In the genomic region with DNA sequence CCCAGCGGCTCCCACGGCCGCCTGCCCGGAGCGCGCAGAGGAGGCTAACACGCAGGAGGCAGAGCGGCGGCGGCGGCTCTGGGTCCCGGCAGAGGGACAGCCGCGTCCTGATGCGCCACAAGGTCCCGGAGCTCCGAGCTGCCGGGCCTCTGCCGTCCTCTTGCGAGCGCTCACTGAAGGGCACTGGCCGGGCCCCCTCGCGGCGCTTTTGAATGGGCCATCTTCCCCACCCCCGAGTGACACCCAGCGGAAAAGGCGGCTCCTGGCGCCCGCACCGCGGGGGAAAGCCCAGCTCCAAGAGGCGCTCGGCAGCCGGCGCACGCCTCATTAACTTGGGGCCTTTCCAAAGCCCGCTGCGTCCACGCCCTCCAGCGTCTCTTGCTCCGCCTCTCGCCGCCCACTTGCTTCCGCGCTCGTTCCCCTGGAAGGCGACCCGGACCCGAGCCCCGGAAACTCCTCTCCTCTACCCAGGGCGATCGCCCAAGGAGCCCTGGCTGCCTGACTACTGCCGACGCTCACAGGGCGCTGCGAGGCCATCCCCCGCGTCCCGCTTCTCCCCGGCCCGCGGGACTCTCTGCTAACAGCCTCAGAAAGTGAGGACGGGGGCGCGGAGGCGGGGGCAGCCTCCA, we compare ENCODE assay signal across 1 cellular context.
TF ChIP-seq lines count a peak whose summit lies in the region.

A gene (minus strand): TSS at position 363 of the 629 bp plus-strand sequence.

TF ChIP-seq in HepG2, 621 proteins besides CTCF, POLR2A, EP300 and RAD21 (continued from another document and continues in another):
- TF ChIP-seq, protein P1, sequence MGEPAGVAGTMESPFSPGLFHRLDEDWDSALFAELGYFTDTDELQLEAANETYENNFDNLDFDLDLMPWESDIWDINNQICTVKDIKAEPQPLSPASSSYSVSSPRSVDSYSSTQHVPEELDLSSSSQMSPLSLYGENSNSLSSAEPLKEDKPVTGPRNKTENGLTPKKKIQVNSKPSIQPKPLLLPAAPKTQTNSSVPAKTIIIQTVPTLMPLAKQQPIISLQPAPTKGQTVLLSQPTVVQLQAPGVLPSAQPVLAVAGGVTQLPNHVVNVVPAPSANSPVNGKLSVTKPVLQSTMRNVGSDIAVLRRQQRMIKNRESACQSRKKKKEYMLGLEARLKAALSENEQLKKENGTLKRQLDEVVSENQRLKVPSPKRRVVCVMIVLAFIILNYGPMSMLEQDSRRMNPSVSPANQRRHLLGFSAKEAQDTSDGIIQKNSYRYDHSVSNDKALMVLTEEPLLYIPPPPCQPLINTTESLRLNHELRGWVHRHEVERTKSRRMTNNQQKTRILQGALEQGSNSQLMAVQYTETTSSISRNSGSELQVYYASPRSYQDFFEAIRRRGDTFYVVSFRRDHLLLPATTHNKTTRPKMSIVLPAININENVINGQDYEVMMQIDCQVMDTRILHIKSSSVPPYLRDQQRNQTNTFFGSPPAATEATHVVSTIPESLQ (CRISPR knock-in tag; conservative IDR thresholded peaks at IDR 0.05) = no peak
- TF ChIP-seq, protein P2, sequence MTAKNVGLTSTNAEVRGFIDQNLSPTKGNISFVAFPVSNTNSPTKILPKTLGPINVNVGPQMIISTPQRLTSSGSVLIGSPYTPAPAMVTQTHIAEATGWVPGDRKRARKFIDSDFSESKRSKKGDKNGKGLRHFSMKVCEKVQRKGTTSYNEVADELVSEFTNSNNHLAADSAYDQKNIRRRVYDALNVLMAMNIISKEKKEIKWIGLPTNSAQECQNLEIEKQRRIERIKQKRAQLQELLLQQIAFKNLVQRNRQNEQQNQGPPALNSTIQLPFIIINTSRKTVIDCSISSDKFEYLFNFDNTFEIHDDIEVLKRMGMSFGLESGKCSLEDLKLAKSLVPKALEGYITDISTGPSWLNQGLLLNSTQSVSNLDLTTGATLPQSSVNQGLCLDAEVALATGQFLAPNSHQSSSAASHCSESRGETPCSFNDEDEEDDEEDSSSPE (CRISPR knock-in tag; IDR thresholded peaks at IDR 0.05) = peak; percentile 68
- TF ChIP-seq ZFP41 (CRISPR knock-in tag; IDR thresholded peaks at IDR 0.05; ENCODE audit: borderline replicate concordance) (0 out of 2 replicates have a peak, but pooled peaks have one; percentile 22), SOX6 (IDR thresholded peaks at IDR 0.05) (no peak), SOX6 (CRISPR knock-in tag; IDR thresholded peaks at IDR 0.05) (peak; percentile 90), ZNF496 (CRISPR knock-in tag; IDR thresholded peaks at IDR 0.05; ENCODE audit: insufficient replicate concordance) (no peak), ARNT (IDR thresholded peaks at IDR 0.05) (no peak), ASH2L (IDR thresholded peaks at IDR 0.05; ENCODE audit: insufficient read length, low read depth, low read length) (peak; percentile 56), CEBPB (IDR thresholded peaks at IDR 0.05; ENCODE audit: borderline replicate concordance, low read depth, low read length) (no peak), CREB1 (IDR thresholded peaks at IDR 0.05) (no peak), CREB1 (CRISPR knock-in tag; IDR thresholded peaks at IDR 0.05) (no peak), KAT8 (CRISPR knock-in tag; IDR thresholded peaks at IDR 0.05) (no peak; the same call in 1 of the 2 replicates), ADNP (CRISPR knock-in tag; IDR thresholded peaks at IDR 0.05) (no peak), ZNF34 (CRISPR knock-in tag; IDR thresholded peaks at IDR 0.05; ENCODE audit: borderline replicate concordance) (peak; percentile 73; the same call in 1 of the 2 replicates), ZNF446 (CRISPR knock-in tag; IDR thresholded peaks at IDR 0.05) (no peak; the same call in 1 of the 2 replicates), GATAD2A (CRISPR knock-in tag; IDR thresholded peaks at IDR 0.05) (peak; percentile 63), ZBTB8A (CRISPR knock-in tag; IDR thresholded peaks at IDR 0.05; ENCODE audit: borderline replicate concordance, low read depth) (no peak; the same call in 1 of the 2 replicates), FOSL2 (CRISPR knock-in tag; IDR thresholded peaks at IDR 0.05) (no peak; the same call in none of the 2 replicates), ZNF75D (CRISPR knock-in tag; IDR thresholded peaks at IDR 0.05; ENCODE audit: borderline replicate concordance) (peak; percentile 66; the same call in 1 of the 2 replicates), RXRA (CRISPR knock-in tag; IDR thresholded peaks at IDR 0.05) (peak; percentile 80), MYNN (CRISPR knock-in tag; IDR thresholded peaks at IDR 0.05; ENCODE audit: low read depth) (0 out of 2 replicates have a peak, but pooled peaks have one; percentile 70), ZNF329 (CRISPR knock-in tag; IDR thresholded peaks at IDR 0.05; ENCODE audit: low read depth) (peak; percentile 65; the same call in 1 of the 2 replicates), ZNF530 (CRISPR knock-in tag; IDR thresholded peaks at IDR 0.05; ENCODE audit: low read depth) (no peak), FOXC1 (CRISPR knock-in tag; IDR thresholded peaks at IDR 0.05; ENCODE audit: borderline replicate concordance) (peak; percentile 94), XBP1 (CRISPR knock-in tag; IDR thresholded peaks at IDR 0.05) (peak; percentile 35; the same call in 1 of the 2 replicates), KLF11 (CRISPR knock-in tag; IDR thresholded peaks at IDR 0.05) (no peak), PCBP1 (IDR thresholded peaks at IDR 0.05; ENCODE audit: borderline replicate concordance, low read depth, low read length) (no peak), ZMYM2 (CRISPR knock-in tag; IDR thresholded peaks at IDR 0.05) (no peak), REXO4 (CRISPR knock-in tag; IDR thresholded peaks at IDR 0.05; ENCODE audit: borderline replicate concordance) (peak; percentile 65; the same call in 1 of the 2 replicates), ZNF350 (CRISPR knock-in tag; IDR thresholded peaks at IDR 0.05; ENCODE audit: borderline replicate concordance, low read depth) (no peak), BHLHE40 (IDR thresholded peaks at IDR 0.05; ENCODE audit: low read length) (peak; percentile 59), HNRNPLL (IDR thresholded peaks at IDR 0.05; ENCODE audit: low read depth, low read length, poor library complexity, severe bottlenecking) (peak; percentile 91), ZNF24 (IDR thresholded peaks at IDR 0.05) (no peak), ZNF256 (CRISPR knock-in tag; conservative IDR thresholded peaks at IDR 0.05) (peak; percentile 72; the same call in 1 of the 2 replicates), ZNF629 (CRISPR knock-in tag; conservative IDR thresholded peaks at IDR 0.05) (no peak), SMARCE1 (IDR thresholded peaks at IDR 0.05; ENCODE audit: borderline replicate concordance) (no peak), GFI1 (CRISPR knock-in tag; IDR thresholded peaks at IDR 0.05; ENCODE audit: borderline replicate concordance) (peak; percentile 83)
- TF ChIP-seq, protein P3, sequence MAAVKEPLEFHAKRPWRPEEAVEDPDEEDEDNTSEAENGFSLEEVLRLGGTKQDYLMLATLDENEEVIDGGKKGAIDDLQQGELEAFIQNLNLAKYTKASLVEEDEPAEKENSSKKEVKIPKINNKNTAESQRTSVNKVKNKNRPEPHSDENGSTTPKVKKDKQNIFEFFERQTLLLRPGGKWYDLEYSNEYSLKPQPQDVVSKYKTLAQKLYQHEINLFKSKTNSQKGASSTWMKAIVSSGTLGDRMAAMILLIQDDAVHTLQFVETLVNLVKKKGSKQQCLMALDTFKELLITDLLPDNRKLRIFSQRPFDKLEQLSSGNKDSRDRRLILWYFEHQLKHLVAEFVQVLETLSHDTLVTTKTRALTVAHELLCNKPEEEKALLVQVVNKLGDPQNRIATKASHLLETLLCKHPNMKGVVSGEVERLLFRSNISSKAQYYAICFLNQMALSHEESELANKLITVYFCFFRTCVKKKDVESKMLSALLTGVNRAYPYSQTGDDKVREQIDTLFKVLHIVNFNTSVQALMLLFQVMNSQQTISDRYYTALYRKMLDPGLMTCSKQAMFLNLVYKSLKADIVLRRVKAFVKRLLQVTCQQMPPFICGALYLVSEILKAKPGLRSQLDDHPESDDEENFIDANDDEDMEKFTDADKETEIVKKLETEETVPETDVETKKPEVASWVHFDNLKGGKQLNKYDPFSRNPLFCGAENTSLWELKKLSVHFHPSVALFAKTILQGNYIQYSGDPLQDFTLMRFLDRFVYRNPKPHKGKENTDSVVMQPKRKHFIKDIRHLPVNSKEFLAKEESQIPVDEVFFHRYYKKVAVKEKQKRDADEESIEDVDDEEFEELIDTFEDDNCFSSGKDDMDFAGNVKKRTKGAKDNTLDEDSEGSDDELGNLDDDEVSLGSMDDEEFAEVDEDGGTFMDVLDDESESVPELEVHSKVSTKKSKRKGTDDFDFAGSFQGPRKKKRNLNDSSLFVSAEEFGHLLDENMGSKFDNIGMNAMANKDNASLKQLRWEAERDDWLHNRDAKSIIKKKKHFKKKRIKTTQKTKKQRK (IDR thresholded peaks at IDR 0.05; ENCODE audit: low read length) = no peak
- TF ChIP-seq, protein P4, sequence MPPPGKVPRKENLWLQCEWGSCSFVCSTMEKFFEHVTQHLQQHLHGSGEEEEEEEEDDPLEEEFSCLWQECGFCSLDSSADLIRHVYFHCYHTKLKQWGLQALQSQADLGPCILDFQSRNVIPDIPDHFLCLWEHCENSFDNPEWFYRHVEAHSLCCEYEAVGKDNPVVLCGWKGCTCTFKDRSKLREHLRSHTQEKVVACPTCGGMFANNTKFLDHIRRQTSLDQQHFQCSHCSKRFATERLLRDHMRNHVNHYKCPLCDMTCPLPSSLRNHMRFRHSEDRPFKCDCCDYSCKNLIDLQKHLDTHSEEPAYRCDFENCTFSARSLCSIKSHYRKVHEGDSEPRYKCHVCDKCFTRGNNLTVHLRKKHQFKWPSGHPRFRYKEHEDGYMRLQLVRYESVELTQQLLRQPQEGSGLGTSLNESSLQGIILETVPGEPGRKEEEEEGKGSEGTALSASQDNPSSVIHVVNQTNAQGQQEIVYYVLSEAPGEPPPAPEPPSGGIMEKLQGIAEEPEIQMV (CRISPR knock-in tag; IDR thresholded peaks at IDR 0.05; ENCODE audit: low read depth) = 0 out of 2 replicates have a peak, but pooled peaks have one; percentile 78
- TF ChIP-seq, protein P5, sequence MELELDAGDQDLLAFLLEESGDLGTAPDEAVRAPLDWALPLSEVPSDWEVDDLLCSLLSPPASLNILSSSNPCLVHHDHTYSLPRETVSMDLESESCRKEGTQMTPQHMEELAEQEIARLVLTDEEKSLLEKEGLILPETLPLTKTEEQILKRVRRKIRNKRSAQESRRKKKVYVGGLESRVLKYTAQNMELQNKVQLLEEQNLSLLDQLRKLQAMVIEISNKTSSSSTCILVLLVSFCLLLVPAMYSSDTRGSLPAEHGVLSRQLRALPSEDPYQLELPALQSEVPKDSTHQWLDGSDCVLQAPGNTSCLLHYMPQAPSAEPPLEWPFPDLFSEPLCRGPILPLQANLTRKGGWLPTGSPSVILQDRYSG (CRISPR knock-in tag; IDR thresholded peaks at IDR 0.05) = peak; percentile 91; the same call in 1 of the 2 replicates
- TF ChIP-seq, protein P6, sequence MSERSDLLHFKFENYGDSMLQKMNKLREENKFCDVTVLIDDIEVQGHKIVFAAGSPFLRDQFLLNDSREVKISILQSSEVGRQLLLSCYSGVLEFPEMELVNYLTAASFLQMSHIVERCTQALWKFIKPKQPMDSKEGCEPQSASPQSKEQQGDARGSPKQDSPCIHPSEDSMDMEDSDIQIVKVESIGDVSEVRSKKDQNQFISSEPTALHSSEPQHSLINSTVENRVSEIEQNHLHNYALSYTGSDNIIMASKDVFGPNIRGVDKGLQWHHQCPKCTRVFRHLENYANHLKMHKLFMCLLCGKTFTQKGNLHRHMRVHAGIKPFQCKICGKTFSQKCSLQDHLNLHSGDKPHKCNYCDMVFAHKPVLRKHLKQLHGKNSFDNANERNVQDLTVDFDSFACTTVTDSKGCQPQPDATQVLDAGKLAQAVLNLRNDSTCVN (CRISPR knock-in tag; IDR thresholded peaks at IDR 0.05; ENCODE audit: borderline replicate concordance) = no peak; the same call in 1 of the 2 replicates
- TF ChIP-seq, protein P7, sequence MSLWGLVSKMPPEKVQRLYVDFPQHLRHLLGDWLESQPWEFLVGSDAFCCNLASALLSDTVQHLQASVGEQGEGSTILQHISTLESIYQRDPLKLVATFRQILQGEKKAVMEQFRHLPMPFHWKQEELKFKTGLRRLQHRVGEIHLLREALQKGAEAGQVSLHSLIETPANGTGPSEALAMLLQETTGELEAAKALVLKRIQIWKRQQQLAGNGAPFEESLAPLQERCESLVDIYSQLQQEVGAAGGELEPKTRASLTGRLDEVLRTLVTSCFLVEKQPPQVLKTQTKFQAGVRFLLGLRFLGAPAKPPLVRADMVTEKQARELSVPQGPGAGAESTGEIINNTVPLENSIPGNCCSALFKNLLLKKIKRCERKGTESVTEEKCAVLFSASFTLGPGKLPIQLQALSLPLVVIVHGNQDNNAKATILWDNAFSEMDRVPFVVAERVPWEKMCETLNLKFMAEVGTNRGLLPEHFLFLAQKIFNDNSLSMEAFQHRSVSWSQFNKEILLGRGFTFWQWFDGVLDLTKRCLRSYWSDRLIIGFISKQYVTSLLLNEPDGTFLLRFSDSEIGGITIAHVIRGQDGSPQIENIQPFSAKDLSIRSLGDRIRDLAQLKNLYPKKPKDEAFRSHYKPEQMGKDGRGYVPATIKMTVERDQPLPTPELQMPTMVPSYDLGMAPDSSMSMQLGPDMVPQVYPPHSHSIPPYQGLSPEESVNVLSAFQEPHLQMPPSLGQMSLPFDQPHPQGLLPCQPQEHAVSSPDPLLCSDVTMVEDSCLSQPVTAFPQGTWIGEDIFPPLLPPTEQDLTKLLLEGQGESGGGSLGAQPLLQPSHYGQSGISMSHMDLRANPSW (CRISPR knock-in tag; IDR thresholded peaks at IDR 0.05; ENCODE audit: borderline replicate concordance) = no peak
- TF ChIP-seq, protein P8, sequence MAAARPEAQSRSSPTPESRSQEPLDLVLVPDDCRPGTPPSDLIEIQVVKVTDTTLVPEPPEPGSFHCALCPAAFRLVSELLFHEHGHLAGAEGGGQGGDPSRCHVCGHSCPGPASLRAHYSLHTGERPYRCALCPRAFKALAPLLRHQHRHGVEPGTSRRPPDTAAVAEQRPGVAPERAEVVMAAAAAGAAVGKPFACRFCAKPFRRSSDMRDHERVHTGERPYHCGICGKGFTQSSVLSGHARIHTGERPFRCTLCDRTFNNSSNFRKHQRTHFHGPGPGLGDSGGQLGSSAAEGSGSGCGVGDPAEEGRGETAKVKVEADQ (CRISPR knock-in tag; IDR thresholded peaks at IDR 0.05; ENCODE audit: borderline replicate concordance) = no peak; the same call in 1 of the 2 replicates
- TF ChIP-seq, protein P9, sequence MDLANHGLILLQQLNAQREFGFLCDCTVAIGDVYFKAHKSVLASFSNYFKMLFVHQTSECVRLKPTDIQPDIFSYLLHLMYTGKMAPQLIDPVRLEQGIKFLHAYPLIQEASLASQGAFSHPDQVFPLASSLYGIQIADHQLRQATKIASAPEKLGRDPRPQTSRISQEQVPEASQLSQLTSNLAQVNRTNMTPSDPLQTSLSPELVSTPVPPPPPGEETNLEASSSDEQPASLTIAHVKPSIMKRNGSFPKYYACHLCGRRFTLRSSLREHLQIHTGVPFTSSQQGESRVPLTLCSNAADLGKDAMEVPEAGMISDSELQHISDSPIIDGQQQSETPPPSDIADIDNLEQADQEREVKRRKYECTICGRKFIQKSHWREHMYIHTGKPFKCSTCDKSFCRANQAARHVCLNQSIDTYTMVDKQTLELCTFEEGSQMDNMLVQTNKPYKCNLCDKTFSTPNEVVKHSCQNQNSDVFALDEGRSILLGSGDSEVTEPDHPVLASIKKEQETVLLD (CRISPR knock-in tag; IDR thresholded peaks at IDR 0.05; ENCODE audit: low read depth) = peak; percentile 79; the same call in 1 of the 2 replicates
- TF ChIP-seq, protein P10, sequence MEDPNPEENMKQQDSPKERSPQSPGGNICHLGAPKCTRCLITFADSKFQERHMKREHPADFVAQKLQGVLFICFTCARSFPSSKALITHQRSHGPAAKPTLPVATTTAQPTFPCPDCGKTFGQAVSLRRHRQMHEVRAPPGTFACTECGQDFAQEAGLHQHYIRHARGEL (CRISPR knock-in tag; IDR thresholded peaks at IDR 0.05) = no peak
